In the genomic region with DNA sequence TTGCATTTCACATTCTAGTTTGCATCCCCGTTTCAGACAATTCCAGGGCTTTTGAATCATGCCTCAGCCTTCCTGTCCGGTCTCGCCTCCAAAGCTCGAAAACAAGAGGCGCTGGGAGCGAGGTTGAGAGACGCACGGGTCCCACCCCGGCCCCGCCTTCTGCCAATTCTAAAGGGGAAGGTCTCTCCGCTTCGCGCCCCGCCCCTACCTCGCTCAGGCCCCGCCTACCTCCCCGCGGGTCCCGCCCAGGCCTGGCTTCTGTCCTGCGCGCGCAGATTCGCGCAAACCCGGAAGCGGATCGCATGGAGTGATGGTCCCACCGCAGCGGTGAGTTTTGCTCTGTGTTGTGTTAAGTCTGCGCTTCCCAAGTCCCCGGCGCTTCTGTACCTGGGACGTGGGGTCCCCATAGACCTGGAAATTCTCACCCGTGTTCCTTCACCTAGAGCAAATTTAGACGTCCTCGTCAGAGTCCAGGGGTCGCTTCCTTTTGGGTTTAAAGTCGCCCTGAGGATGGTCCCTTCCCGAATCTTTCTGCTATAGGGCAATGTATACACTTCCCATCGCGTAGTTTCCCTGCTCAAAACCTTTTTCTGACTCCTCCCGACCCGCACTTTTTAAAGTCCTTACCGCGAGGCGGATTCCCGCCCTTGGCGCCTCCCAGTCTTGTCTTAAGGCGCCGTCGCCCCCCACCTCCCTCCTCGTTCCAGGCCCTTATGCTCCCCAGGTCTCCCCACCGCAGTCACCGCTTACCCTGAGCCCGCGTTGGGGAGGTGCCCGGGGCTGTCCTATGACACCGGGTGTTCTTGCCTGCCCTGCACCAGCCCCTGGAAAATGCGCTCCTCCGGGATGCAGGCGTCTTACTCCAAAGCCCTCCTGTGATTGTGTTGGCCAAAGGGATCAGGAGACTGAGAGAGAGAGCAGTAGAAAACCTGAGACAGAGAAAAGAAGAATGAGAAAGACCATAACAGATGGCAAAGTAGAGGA, we compare ENCODE assay signal across 8 cellular contexts.
A peak's percentile ranks its signal among the peaks of the same experiment; 100 is the strongest.
DNase-seq lines count a peak whose midpoint lies in the region; ATAC-seq and TF ChIP-seq lines count a peak whose summit lies in the region.

A gene (plus strand): TSS at position 284 of the 984 bp plus-strand sequence. CDS start 7,559 bp downstream, outside the sequence.

- DNase-seq in AG10803 (ENCODE audit: low read depth) (peak; percentile 90), NCI-H345 treated with DMSO at 0.1 percent for 48 hours (lab: John Stamatoyannopoulos, UW; ENCODE audit: unreplicated experiment) (peak; percentile 29), choroid plexus epithelial cell (ENCODE audit: low read depth) (peak; percentile 95), kidney tubule cell (ENCODE audit: low spot score) (peak; percentile 91)
- DNase-seq in activated CD4-positive, alpha-beta T cell treated with anti-CD3 and anti-CD28 coated beads for 1 hour, result peak; percentile 96
- DNase-seq in stimulated activated CD4-positive, alpha-beta T cell treated with anti-CD3 and anti-CD28 coated beads, Interleukin-1b, Interleukin-23, amount 100 ng/mL, for 24 hours (ENCODE audit: low read depth in 4 of 4, low spot score in 1 of 4), result peak; percentile 85 to 94 (median 90)

- TF ChIP-seq CTCF in AG10803 (conservative IDR thresholded peaks at IDR 0.05; ENCODE audit: low read length) (no peak), choroid plexus epithelial cell (conservative IDR thresholded peaks at IDR 0.05; ENCODE audit: low read depth, low read length) (no peak)

- ATAC-seq in GM19023 (IDR thresholded peaks at IDR 0.05; ENCODE audit: unreplicated experiment) (peak; percentile 96), HG03280 (IDR thresholded peaks at IDR 0.05; ENCODE audit: unreplicated experiment) (peak; percentile 97)

- H3K4me3 ChIP-seq in AG10803 (ENCODE audit: low read length) (peak within 1 kb of the TSS; percentile 97), choroid plexus epithelial cell (ENCODE audit: low read depth, low read length) (peak within 1 kb of the TSS; percentile 87)

Comparison
In these comparisons a context has a peak if more than half of its experiments do, and no peak if none do; other contexts are left out.
1. Peak in every context shown above with its lines: DNase-seq, ATAC-seq and H3K4me3 ChIP-seq.
2. DNase-seq: peak in every context shown above with its lines; median percentile 96 in activated CD4-positive, alpha-beta T cell treated with anti-CD3 and anti-CD28 coated beads for 1 hour; 95 in choroid plexus epithelial cell; 91 in kidney tubule cell; 90 in AG10803; 90 in stimulated activated CD4-positive, alpha-beta T cell treated with anti-CD3 and anti-CD28 coated beads, Interleukin-1b, Interleukin-23, amount 100 ng/mL, for 24 hours; 29 in NCI-H345 treated with DMSO at 0.1 percent for 48 hours.